Comparison of ENCODE assay signal across 22 cellular contexts in the genomic region with DNA sequence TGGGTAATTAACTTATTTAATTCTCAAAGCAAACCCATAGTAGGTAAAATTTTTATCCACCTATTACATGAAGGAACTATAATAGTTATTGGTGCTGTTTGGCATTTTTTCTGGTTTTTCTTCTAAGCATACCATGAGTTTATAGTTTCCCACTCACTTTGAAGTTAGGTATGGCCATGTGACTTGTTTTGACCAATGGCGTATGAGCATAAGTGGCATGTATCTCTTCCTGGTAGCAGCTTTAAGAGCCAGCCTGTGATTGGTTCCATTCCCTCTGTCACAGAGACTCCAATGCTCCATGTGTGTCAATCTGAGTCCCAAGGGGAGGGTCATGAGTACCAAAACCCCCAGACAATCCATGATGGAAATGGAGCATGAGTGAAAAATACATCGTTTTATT.
DNase-seq lines count a peak whose midpoint lies in the region; ATAC-seq, FAIRE-seq and TF ChIP-seq lines count a peak whose summit lies in the region.
"Had no signal": no experiment of that assay in that cellular context is flagged by ENCODE, and none has a peak within 500 bp of the region (broad histone marks: within the 10 kb centered on the region; RNA-seq: fewer than 3 reads in every experiment).

No MANE protein-coding gene starts in this region.

- H3K4me3 Mint-ChIP-seq in WTC11, result no peak overlapping the region
- no peak overlapping the region for H3K4me3 Mint-ChIP-seq in activated T-cell treated with anti-CD3 and anti-CD28 coated beads, Interleukin-2, amount 50 U/mL, for 24 hours
- H3K4me3 Mint-ChIP-seq: B cell; CD14-positive monocyte; T-helper 1 cell treated with Interleukin-12 subunit alpha and Interleukin-12 subunit beta and Interleukin-4 antibody, amounts not matched to agents 30 μg/mL and 1 μg/mL, for 36 hours had no signal

- no peaks in the 10 kb centered on the region for H3K27me3 Mint-ChIP-seq in WTC11 (ENCODE audit: low read depth)
- H3K27me3 Mint-ChIP-seq in activated T-cell treated with anti-CD3 and anti-CD28 coated beads, Interleukin-2, amount 50 U/mL, for 24 hours, result no peaks in the 10 kb centered on the region
- H3K27me3 Mint-ChIP-seq: B cell had no signal

- H3K4me1 ChIP-seq in HepG2 (ENCODE audit: insufficient read depth, low read length) (no peaks in the 10 kb centered on the region), right lobe of liver (no peaks in the 10 kb centered on the region)
- H3K4me1 ChIP-seq: A549 had no signal

- CTCF ChIA-PET in HepG2 (lab: Yijun Ruan, JAX; ENCODE audit: low intra/inter-chr PET ratio, low total read pairs) (no interaction called here), WTC11 (lab: Charles Lee) (no interaction called here)

- no peak overlapping the region for H2AFZ ChIP-seq in HepG2 (ENCODE audit: low read length)

- no peaks in the 10 kb centered on the region for H4K20me1 ChIP-seq in HepG2 (ENCODE audit: insufficient read depth, low read length)

- intact Hi-C loops in HepG2 (cut with micrococcal nuclease; ENCODE audit: unreplicated experiment), result no loop called here
- intact Hi-C loops in right lobe of liver (cut with DNase I), result no loop called here
- intact Hi-C loops in Right ventricle myocardium superior (cut with DNase I), result no loop called here

- TF ChIP-seq POLR2A in HepG2 (IDR thresholded peaks at IDR 0.05; ENCODE audit: insufficient read depth in 1 of 2, low read depth in 2 of 2, low read length in 2 of 2) (no peak), right lobe of liver (IDR thresholded peaks at IDR 0.05) (no peak)

- H3K36me3 ChIP-seq in HepG2 (replicated peaks in 1 of 2; ENCODE audit: control insufficient read depth in 1 of 2, insufficient read depth in 2 of 2, low read length in 2 of 2), result no peaks in the 10 kb centered on the region
- no peaks in the 10 kb centered on the region for H3K36me3 ChIP-seq in right lobe of liver
- H3K36me3 ChIP-seq in brain microvascular endothelial cell (replicated peaks), result no peaks in the 10 kb centered on the region
- H3K36me3 ChIP-seq: MG63 had no signal

- H3K4me2 ChIP-seq in HepG2 (ENCODE audit: low read depth, low read length), result no peak overlapping the region
- H3K4me2 ChIP-seq: A549 had no signal

- DNase-seq in HepG2 (ENCODE audit: low spot score) (no peak), right lobe of liver (no peak), NCI-H1436 (lab: John Stamatoyannopoulos, UW) (peak; percentile 77), WTC11 (ENCODE audit: low spot score) (no peak), brain microvascular endothelial cell (no peak), Right ventricle myocardium superior (no peak), epidermal melanocyte (ENCODE audit: insufficient read length, low spot score) (no peak)
- DNase-seq in activated T-cell treated with anti-CD3 and anti-CD28 coated beads, Interleukin-2, amount 50 U/mL, for 24 hours, result no peak
- DNase-seq: DMS53, GDM1, HCEC 1CT, IMR-90, MG63, NCI-H1092 treated with DMSO at 0.1 percent for 48 hours, NCI-H2029 treated with DMSO at 0.1 percent for 48 hours, NCI-H510A had no signal

- TF ChIP-seq RAD21 in HepG2 (CRISPR knock-in tag; IDR thresholded peaks at IDR 0.05), result no peak

- POLR2A ChIA-PET in HepG2 (lab: Yijun Ruan, JAX) (no interaction called here), WTC11 (lab: Charles Lee) (no interaction called here)

- H3K79me2 ChIP-seq in HepG2 (ENCODE audit: insufficient read depth, low read length), result no peaks in the 10 kb centered on the region

- H3K36me3 Mint-ChIP-seq in WTC11, result no peaks in the 10 kb centered on the region
- H3K36me3 Mint-ChIP-seq in activated T-cell treated with anti-CD3 and anti-CD28 coated beads, Interleukin-2, amount 50 U/mL, for 24 hours (ENCODE audit: low read depth), result no peaks in the 10 kb centered on the region
- H3K36me3 Mint-ChIP-seq: CD14-positive monocyte had no signal

- H3K4me1 Mint-ChIP-seq in WTC11, result peaks cover 7% of the 10 kb centered on the region
- H3K4me1 Mint-ChIP-seq in activated T-cell treated with anti-CD3 and anti-CD28 coated beads, Interleukin-2, amount 50 U/mL, for 24 hours (ENCODE audit: low read depth), result no peaks in the 10 kb centered on the region
- H3K4me1 Mint-ChIP-seq: B cell, CD14-positive monocyte had no signal

- no peak for ATAC-seq in HepG2
- ATAC-seq in right lobe of liver, result no peak
- ATAC-seq in WTC11, result no peak
- no peak for ATAC-seq in Right ventricle myocardium superior (ENCODE audit: poor library complexity)
- ATAC-seq: A549, Panc1 had no signal

- H3K9ac ChIP-seq in HepG2 (ENCODE audit: insufficient read depth, low read depth, low read length), result no peak overlapping the region

- 61% methylated on average over 2 of the region's 2 CpGs for WGBS in HepG2 (ENCODE audit: low lambda C conversion rate)
- whole genome bisulfite sequencing in right lobe of liver (ENCODE audit: insufficient coverage, low coverage, low lambda C conversion rate, missing lambda C conversion rate), result 75% methylated on average over 2 of the region's 2 CpGs

- FAIRE-seq in HepG2 (lab: Jason Lieb, UNC), result no peak
- FAIRE-seq: A549, HTR-8/SVneo had no signal

- H3K4me3 ChIP-seq in HepG2 (replicated peaks in 1 of 3; ENCODE audit: insufficient read depth in 1 of 3, low read depth in 2 of 3, low read length in 3 of 3) (no peak overlapping the region), right lobe of liver (no peak overlapping the region), brain microvascular endothelial cell (ENCODE audit: low read depth, low read length) (no peak overlapping the region)
- H3K4me3 ChIP-seq: A549, MG63 had no signal

- H3K27me3 ChIP-seq in HepG2 (ENCODE audit: control insufficient read depth in 1 of 2, insufficient read depth in 2 of 2, low read length in 2 of 2) (no peaks in the 10 kb centered on the region), right lobe of liver (no peaks in the 10 kb centered on the region), brain microvascular endothelial cell (replicated peaks) (no peaks in the 10 kb centered on the region)
- H3K27me3 ChIP-seq: MG63 had no signal

- H3K27ac ChIP-seq in HepG2 (ENCODE audit: extremely low read length, insufficient read depth, low read length) (no peak overlapping the region), right lobe of liver (no peak overlapping the region), brain microvascular endothelial cell (no peak overlapping the region)
- H3K27ac ChIP-seq: A549 had no signal

- peaks cover 4% of the 10 kb centered on the region; the same call in 1 of the 2 replicates for H3K9me3 Mint-ChIP-seq in WTC11
- H3K9me3 Mint-ChIP-seq in activated T-cell treated with anti-CD3 and anti-CD28 coated beads, Interleukin-2, amount 50 U/mL, for 24 hours, result no peaks in the 10 kb centered on the region
- H3K9me3 Mint-ChIP-seq: T-helper 1 cell treated with Interleukin-12 subunit alpha and Interleukin-12 subunit beta and Interleukin-4 antibody, amounts not matched to agents 30 μg/mL and 1 μg/mL, for 36 hours had no signal

- H3K9me3 ChIP-seq in HepG2 (ENCODE audit: low read length) (no peaks in the 10 kb centered on the region), right lobe of liver (no peaks in the 10 kb centered on the region)
- H3K9me3 ChIP-seq: A549, MG63 had no signal

- H3K27ac Mint-ChIP-seq in WTC11, result no peak overlapping the region
- no peak overlapping the region for H3K27ac Mint-ChIP-seq in activated T-cell treated with anti-CD3 and anti-CD28 coated beads, Interleukin-2, amount 50 U/mL, for 24 hours
- H3K27ac Mint-ChIP-seq: B cell; CD14-positive monocyte; T-helper 1 cell treated with Interleukin-12 subunit alpha and Interleukin-12 subunit beta and Interleukin-4 antibody, amounts not matched to agents 30 μg/mL and 1 μg/mL, for 36 hours had no signal

- TF ChIP-seq CTCF in HepG2 (CRISPR knock-in tag; IDR thresholded peaks at IDR 0.05) (no peak), right lobe of liver (IDR thresholded peaks at IDR 0.05) (no peak), WTC11 (IDR thresholded peaks at IDR 0.05) (no peak), brain microvascular endothelial cell (IDR thresholded peaks at IDR 0.05; ENCODE audit: low read depth, low read length, missing control alignments) (no peak)

- no peak for TF ChIP-seq EP300 in HepG2 (IDR thresholded peaks at IDR 0.05; ENCODE audit: low read depth in 2 of 2, low read length in 2 of 2)
- no peak for TF ChIP-seq EP300 in HepG2 (CRISPR knock-in tag; IDR thresholded peaks at IDR 0.05; ENCODE audit: borderline replicate concordance)

- in situ Hi-C loops in HepG2 (cut with HindIII; ENCODE audit: extremely low pct_ligation_motif_present, low pct_unique_long_range_greater_than_20kb), result no loop called here
- in situ Hi-C loops in brain microvascular endothelial cell (cut with HindIII; ENCODE audit: low pct_ligation_motif_present, low sequenced_read_pairs), result no loop called here

- no TSS peak for BruUV-seq in HepG2 (replicated peaks; lab: Mats Ljungman, UMichigan)

TF ChIP-seq in HepG2, 621 proteins besides CTCF, POLR2A, EP300 and RAD21:
- TF ChIP-seq RCOR2 (CRISPR knock-in tag; IDR thresholded peaks at IDR 0.05) (no peak), NFYC (CRISPR knock-in tag; IDR thresholded peaks at IDR 0.05) (peak; percentile 47; the same call in 1 of the 2 replicates)

TF ChIP-seq in WTC11, 78 proteins besides CTCF, POLR2A, EP300 and RAD21 (continues in another document):
- TF ChIP-seq, protein P1, sequence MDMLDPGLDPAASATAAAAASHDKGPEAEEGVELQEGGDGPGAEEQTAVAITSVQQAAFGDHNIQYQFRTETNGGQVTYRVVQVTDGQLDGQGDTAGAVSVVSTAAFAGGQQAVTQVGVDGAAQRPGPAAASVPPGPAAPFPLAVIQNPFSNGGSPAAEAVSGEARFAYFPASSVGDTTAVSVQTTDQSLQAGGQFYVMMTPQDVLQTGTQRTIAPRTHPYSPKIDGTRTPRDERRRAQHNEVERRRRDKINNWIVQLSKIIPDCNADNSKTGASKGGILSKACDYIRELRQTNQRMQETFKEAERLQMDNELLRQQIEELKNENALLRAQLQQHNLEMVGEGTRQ (CRISPR knock-in tag; IDR thresholded peaks at IDR 0.05), result peak; percentile 80
- TF ChIP-seq, protein P2, sequence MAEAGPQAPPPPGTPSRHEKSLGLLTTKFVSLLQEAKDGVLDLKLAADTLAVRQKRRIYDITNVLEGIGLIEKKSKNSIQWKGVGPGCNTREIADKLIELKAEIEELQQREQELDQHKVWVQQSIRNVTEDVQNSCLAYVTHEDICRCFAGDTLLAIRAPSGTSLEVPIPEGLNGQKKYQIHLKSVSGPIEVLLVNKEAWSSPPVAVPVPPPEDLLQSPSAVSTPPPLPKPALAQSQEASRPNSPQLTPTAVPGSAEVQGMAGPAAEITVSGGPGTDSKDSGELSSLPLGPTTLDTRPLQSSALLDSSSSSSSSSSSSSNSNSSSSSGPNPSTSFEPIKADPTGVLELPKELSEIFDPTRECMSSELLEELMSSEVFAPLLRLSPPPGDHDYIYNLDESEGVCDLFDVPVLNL (CRISPR knock-in tag; IDR thresholded peaks at IDR 0.05; ENCODE audit: borderline replicate concordance, low read depth), result no peak
